Comparison of ENCODE assay signal across 8 cellular contexts in the genomic region with DNA sequence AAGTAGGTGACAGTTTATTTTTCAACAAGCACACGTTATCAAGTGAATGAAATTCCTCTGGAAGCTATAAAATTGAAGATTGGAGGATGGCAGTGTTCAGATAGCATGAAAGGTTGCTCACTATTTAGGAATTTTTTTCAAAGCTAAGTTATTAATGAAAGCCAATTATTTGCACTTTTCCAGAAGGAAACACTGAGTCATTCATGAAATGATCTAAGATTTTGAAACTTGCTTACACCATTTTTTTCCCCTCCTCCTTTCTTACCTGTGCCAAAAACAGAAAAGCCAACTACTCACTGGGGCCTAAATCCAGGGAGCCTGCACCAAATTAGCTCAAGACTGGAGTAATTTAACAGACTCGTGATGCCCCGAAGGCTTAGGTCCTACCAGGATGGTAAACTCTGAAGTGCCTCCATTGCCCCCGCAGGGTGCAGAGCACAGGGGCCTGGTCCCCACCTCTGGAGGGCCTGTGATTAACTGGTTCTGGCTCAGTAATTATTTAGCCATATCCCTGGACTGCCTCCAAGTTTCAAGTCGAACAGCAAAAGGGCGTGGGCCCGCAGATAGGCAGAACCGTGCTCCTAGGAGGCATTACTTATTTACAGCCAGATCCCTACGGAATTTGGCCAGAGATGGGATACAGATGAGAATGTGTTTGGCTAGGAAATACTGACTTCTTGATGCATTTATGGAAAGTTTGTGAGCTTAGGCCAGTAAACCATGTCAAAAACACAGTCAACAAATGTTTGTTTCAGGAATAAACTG. TPM values are rescaled to one million over a fixed set of nuclear protein-coding genes. Genes with fewer than 3 reads are reported as not detected.
DNase-seq lines count a peak whose midpoint lies in the region; ATAC-seq and TF ChIP-seq lines count a peak whose summit lies in the region.

No MANE protein-coding gene starts in this region.

- H3K4me3 ChIP-seq in LNCaP clone FGC (ENCODE audit: low read depth, low read length): no peak overlapping the region

- peak overlapping the region; percentile 41 for H3K4me3 Mint-ChIP-seq in activated CD8-positive, alpha-beta T cell treated with anti-CD3 and anti-CD28 coated beads for 36 hours

- DNase-seq in G401 (ENCODE audit: low spot score) (peak; percentile 53), LNCaP clone FGC (ENCODE audit: low read depth) (peak; percentile 61), foreskin keratinocyte (peak; percentile 95 to 98), posterior vena cava (ENCODE audit: low spot score) (peak; percentile 77), NCI-H526 treated with DMSO at 0.1 percent for 48 hours (lab: John Stamatoyannopoulos, UW) (no peak)
- DNase-seq in activated CD8-positive, alpha-beta T cell treated with anti-CD3 and anti-CD28 coated beads for 36 hours: peak; percentile 43

- peaks cover 43% of the 10 kb centered on the region for H3K4me1 Mint-ChIP-seq in activated CD8-positive, alpha-beta T cell treated with anti-CD3 and anti-CD28 coated beads for 36 hours (ENCODE audit: low read depth)

- TF ChIP-seq CTCF in LNCaP clone FGC (IDR thresholded peaks at IDR 0.05; ENCODE audit: control insufficient read depth, extremely low read depth, insufficient read depth) (no peak), foreskin keratinocyte (conservative IDR thresholded peaks at IDR 0.05) (no peak)
- TF ChIP-seq CTCF in activated CD8-positive, alpha-beta T cell treated with anti-CD3 and anti-CD28 coated beads for 36 hours (IDR thresholded peaks at IDR 0.05): no peak

- peak; percentile 52 for ATAC-seq in activated CD8-positive, alpha-beta T cell treated with anti-CD3 and anti-CD28 coated beads for 36 hours
- ATAC-seq in foreskin keratinocyte (peak; percentile 80), GM19467 (IDR thresholded peaks at IDR 0.05; ENCODE audit: unreplicated experiment) (no peak), HG03354 (IDR thresholded peaks at IDR 0.05; ENCODE audit: poor library complexity, severe bottlenecking, unreplicated experiment) (no peak)

- H3K36me3 Mint-ChIP-seq in activated CD8-positive, alpha-beta T cell treated with anti-CD3 and anti-CD28 coated beads for 36 hours (ENCODE audit: low read depth): no peaks in the 10 kb centered on the region

- H3K27me3 Mint-ChIP-seq in activated CD8-positive, alpha-beta T cell treated with anti-CD3 and anti-CD28 coated beads for 36 hours: no peaks in the 10 kb centered on the region

- no peaks in the 10 kb centered on the region for H3K9me3 Mint-ChIP-seq in activated CD8-positive, alpha-beta T cell treated with anti-CD3 and anti-CD28 coated beads for 36 hours

- no peaks in the 10 kb centered on the region for H3K27me3 ChIP-seq in foreskin keratinocyte

- H3K27ac ChIP-seq in foreskin keratinocyte: peak overlapping the region; percentile 85

- intact Hi-C loops in activated CD8-positive, alpha-beta T cell treated with anti-CD3 and anti-CD28 coated beads for 36 hours (cut with micrococcal nuclease): no loop called here
- intact Hi-C loops in posterior vena cava (cut with DNase I): no loop called here

- H3K4me1 ChIP-seq in foreskin keratinocyte: peaks cover 22% of the 10 kb centered on the region

- in situ Hi-C loops in G401 (cut with HindIII; ENCODE audit: low sequenced_read_pairs): no loop called here

- peak overlapping the region; percentile 95 for H3K27ac Mint-ChIP-seq in activated CD8-positive, alpha-beta T cell treated with anti-CD3 and anti-CD28 coated beads for 36 hours

- CTCF ChIA-PET in activated CD8-positive, alpha-beta T cell treated with anti-CD3 and anti-CD28 coated beads for 36 hours (lab: Charles Lee): interaction anchor here (0.8 to 2.8 kb wide), 8 partner anchors 9 to 318 kb away, joined by 3 to 12 read pairs (median 8); no protein-coding TSS in a partner anchor

- POLR2A ChIA-PET in activated CD8-positive, alpha-beta T cell treated with anti-CD3 and anti-CD28 coated beads for 36 hours (lab: Charles Lee): interaction anchor here (0.7 to 4.0 kb wide), 9 partner anchors 9 to 86 kb away, joined by 3 to 29 read pairs (median 8); no protein-coding TSS in a partner anchor

RNA-seq across cellular contexts. Expression of gene ZNF217, which starts 28.0 kb away (rescaled TPM):
- 63.4 and 79.3 TPM in 2 replicates for total RNA-seq in G401 (2014; rRNA removed; shearing (Covaris generic))
- 10 to 100 TPM; 51.3 to 51.8 TPM for total RNA-seq in activated CD8-positive, alpha-beta T cell treated with anti-CD3 and anti-CD28 coated beads for 36 hours
- total RNA-seq in foreskin keratinocyte: 36.8 and 37.4 TPM in 2 replicates
- 5.1 and 5.9 TPM in 2 replicates for polyA plus RNA-seq in foreskin keratinocyte
- total RNA-seq in posterior vena cava: 10 to 100 TPM; 18.4 to 22.7 TPM

Comparison
In these comparisons a context has a peak if more than half of its experiments do, and no peak if none do; other contexts are left out.
1. ATAC-seq: peak in activated CD8-positive, alpha-beta T cell treated with anti-CD3 and anti-CD28 coated beads for 36 hours (single experiment) and foreskin keratinocyte (single experiment); none in GM19467 (single experiment) and HG03354 (single experiment).